8 cellular contexts compared by ENCODE assay signal in genomic region chr11:76807206-76807875, GRCh38. TPM values are rescaled to one million over a fixed set of nuclear protein-coding genes. Genes with fewer than 3 reads are reported as not detected.
DNase-seq lines count a peak whose midpoint lies in the region; ATAC-seq and TF ChIP-seq lines count a peak whose summit lies in the region.

No MANE protein-coding gene starts in this region.

- H3K36me3 ChIP-seq in HAP-1 (replicated peaks): no peaks in the 10 kb centered on the region

- 8 to 10% methylated on average over 19 of the region's 19 CpGs for WGBS in lower leg skin, 2 donors

- H3K4me1 ChIP-seq in HAP-1: no peaks in the 10 kb centered on the region

- peak; percentile 81 for TF ChIP-seq CTCF in C4-2B (conservative IDR thresholded peaks at IDR 0.05)
- TF ChIP-seq CTCF in lower leg skin (IDR thresholded peaks at IDR 0.05): peak in 1 of 3 donors; percentile 72

- in situ Hi-C loops in HAP-1 (cut with MboI; ENCODE audit: low sequenced_read_pairs): loop anchor here (10.0 kb wide), 1 partner anchor 107 kb away; no protein-coding TSS in a partner anchor

- ATAC-seq in GM18858 (IDR thresholded peaks at IDR 0.05; ENCODE audit: unreplicated experiment): no peak

- intact Hi-C loops in lower leg skin (cut with DNase I; ENCODE audit: low total_unique reads): loop anchor here (5.0 to 10.0 kb wide), 2 partner anchors 110 to 277 kb away; no protein-coding TSS in a partner anchor

- DNase-seq in HAP-1 (ENCODE audit: low spot score in 2 of 2) (peak; percentile 80 to 95), NCI-H526 treated with DMSO at 0.1 percent for 48 hours (lab: John Stamatoyannopoulos, UW) (peak; percentile 64), dedifferentiated amniotic fluid mesenchymal stem cell (ENCODE audit: extremely low spot score) (peak; percentile 85), lower leg skin (ENCODE audit: low spot score in 2 of 2) (peak; percentile 88 to 98)
- peak; percentile 89 for DNase-seq in activated CD4-positive, alpha-beta T cell treated with anti-CD3 and anti-CD28 coated beads for 48 hours
- peak; percentile 40 to 74 (median 54) for DNase-seq in stimulated activated CD4-positive, alpha-beta T cell treated with anti-CD3 and anti-CD28 coated beads, TNF-alpha, amount 100 ng/mL, for 24 hours (ENCODE audit: low read depth in 3 of 3)

- no peak for TF ChIP-seq POLR2A in lower leg skin (IDR thresholded peaks at IDR 0.05)

- no peak overlapping the region for H3K4me3 ChIP-seq in HAP-1
- H3K4me3 ChIP-seq in lower leg skin (ENCODE audit: low read depth, poor library complexity, severe bottlenecking): no peak overlapping the region

- no peak overlapping the region for H3K27ac ChIP-seq in C4-2B

- H3K9me3 ChIP-seq in HAP-1: no peaks in the 10 kb centered on the region

- no peaks in the 10 kb centered on the region for H3K27me3 ChIP-seq in HAP-1 (ENCODE audit: low read depth)

RNA-seq across cellular contexts. Expression of gene TSKU, which starts 24.2 kb away (rescaled TPM):
- 100 to 1,000 TPM; 113 to 125 (median 120) TPM for total RNA-seq in lower leg skin

RNA-seq across cellular contexts. Expression of gene ACER3, which starts 53.4 kb away (rescaled TPM):
- total RNA-seq in lower leg skin: 1 to 10 TPM; 3.5 to 5.9 (median 5.1) TPM
